In genomic region chr2:102736174-102736606, GRCh38 we compare ENCODE assay signal across 8 cellular contexts. TPM values are rescaled to one million over a fixed set of nuclear protein-coding genes. Genes with fewer than 3 reads are reported as not detected.
DNase-seq lines count a peak whose midpoint lies in the region; ATAC-seq and TF ChIP-seq lines count a peak whose summit lies in the region.

No MANE protein-coding gene starts in this region.

- in situ Hi-C loops in Caki2 (cut with HindIII; ENCODE audit: low pct_unique_long_range_greater_than_20kb, low sequenced_read_pairs) = no loop called here

- peak overlapping the region; percentile 90 for H3K9ac ChIP-seq in iPS-20b (ENCODE audit: low read depth, low read length)

- H3K9me3 Mint-ChIP-seq in stimulated activated effector memory CD8-positive, alpha-beta T cell treated with anti-CD3 and anti-CD28 coated beads, Interleukin-12 subunit alpha, Interleukin-12 subunit beta, amount 100 ng/mL, for 72 hours = no peaks in the 10 kb centered on the region

- H3K27ac ChIP-seq in body of pancreas (peak overlapping the region; percentile 81 to 90 (median 88)), iPS-20b (ENCODE audit: low read length) (no peak overlapping the region)

- no peaks in the 10 kb centered on the region for H3K27me3 ChIP-seq in body of pancreas
- H3K27me3 ChIP-seq in iPS-20b (ENCODE audit: insufficient read depth, low read length) = no peaks in the 10 kb centered on the region

- H3K4me1 ChIP-seq in body of pancreas (peaks cover 29% of the 10 kb centered on the region), iPS-20b (ENCODE audit: insufficient read depth, low read length) (0 out of 2 replicates have a peak, but pooled peaks cover 4% of the 10 kb centered on the region)

- no peak for TF ChIP-seq CTCF in body of pancreas (IDR thresholded peaks at IDR 0.05)

- ATAC-seq in GM19328 (IDR thresholded peaks at IDR 0.05; ENCODE audit: unreplicated experiment) = peak; percentile 39
- peak; percentile 48 for ATAC-seq in HG03280 (IDR thresholded peaks at IDR 0.05; ENCODE audit: unreplicated experiment)
- peak; percentile 76 for ATAC-seq in body of pancreas
- peak; percentile 73 for ATAC-seq in stimulated activated effector memory CD8-positive, alpha-beta T cell treated with anti-CD3 and anti-CD28 coated beads, Interleukin-12 subunit alpha, Interleukin-12 subunit beta, amount 100 ng/mL, for 72 hours

- peaks cover 10% of the 10 kb centered on the region for H3K36me3 Mint-ChIP-seq in stimulated activated effector memory CD8-positive, alpha-beta T cell treated with anti-CD3 and anti-CD28 coated beads, Interleukin-12 subunit alpha, Interleukin-12 subunit beta, amount 100 ng/mL, for 72 hours

- whole genome bisulfite sequencing in body of pancreas, 2 donors = 0 to 3% methylated on average over 15 to 16 of the region's 16 CpGs

- H3K4me1 Mint-ChIP-seq in stimulated activated effector memory CD8-positive, alpha-beta T cell treated with anti-CD3 and anti-CD28 coated beads, Interleukin-12 subunit alpha, Interleukin-12 subunit beta, amount 100 ng/mL, for 72 hours = peaks cover 23% of the 10 kb centered on the region

- TF ChIP-seq POLR2A in body of pancreas (IDR thresholded peaks at IDR 0.05) = no peak

- H3K9me3 ChIP-seq in body of pancreas (no peaks in the 10 kb centered on the region), iPS-20b (ENCODE audit: insufficient read depth, low read depth, low read length) (no peaks in the 10 kb centered on the region)

- peaks cover 0 to 6% of the 10 kb centered on the region in 2 donors for H3K36me3 ChIP-seq in body of pancreas (replicated peaks in 1 of 2; ENCODE audit: insufficient read depth in 1 of 2, low read depth in 2 of 2)
- peaks cover 10% of the 10 kb centered on the region; the same call in 1 of the 2 replicates for H3K36me3 ChIP-seq in iPS-20b (ENCODE audit: insufficient read depth, low read depth, low read length)

- peak overlapping the region; percentile 88 for H3K27ac Mint-ChIP-seq in stimulated activated effector memory CD8-positive, alpha-beta T cell treated with anti-CD3 and anti-CD28 coated beads, Interleukin-12 subunit alpha, Interleukin-12 subunit beta, amount 100 ng/mL, for 72 hours

- intact Hi-C loops in body of pancreas (cut with DNase I) = no loop called here

- DNase-seq in Caki2 (ENCODE audit: low read depth) = peak; percentile 70
- peak; percentile 55 for DNase-seq in NCI-H82 (lab: John Stamatoyannopoulos, UW)
- DNase-seq in body of pancreas = peak; percentile 53 to 65 (median 58)
- peak in 1 of 2 donors; percentile 75 for DNase-seq in stimulated activated effector memory CD8-positive, alpha-beta T cell treated with anti-CD3 and anti-CD28 coated beads, Interleukin-12 subunit alpha, Interleukin-12 subunit beta, amount 100 ng/mL, for 72 hours (ENCODE audit: low spot score in 2 of 2)
- no peak for DNase-seq in NCI-H1694 treated with DMSO at 0.1 percent for 48 hours (lab: John Stamatoyannopoulos, UW)

- H3K4me3 Mint-ChIP-seq in stimulated activated effector memory CD8-positive, alpha-beta T cell treated with anti-CD3 and anti-CD28 coated beads, Interleukin-12 subunit alpha, Interleukin-12 subunit beta, amount 100 ng/mL, for 72 hours = peak overlapping the region; percentile 94

- peak overlapping the region; percentile 74 to 76 for H3K4me3 ChIP-seq in body of pancreas
- peak overlapping the region; percentile 96 for H3K4me3 ChIP-seq in iPS-20b (ENCODE audit: low read length)

RNA-seq across cellular contexts. Expression of gene TMEM182, which starts 25.6 kb away (rescaled TPM):
- total RNA-seq in Caki2 (2014; rRNA removed; shearing (Covaris generic); ENCODE audit: low replicate concordance) = 5.2 and 5.8 TPM in 2 replicates
- total RNA-seq in body of pancreas = 1 to 10 TPM in 1 of 2 donors, under 1 TPM in 1; 0.33 to 1.8 TPM
